In genomic region chr6:138001750-138002349, GRCh38 we compare ENCODE assay signal across 8 cellular contexts.
DNase-seq lines count a peak whose midpoint lies in the region; ATAC-seq and TF ChIP-seq lines count a peak whose summit lies in the region.

No MANE protein-coding gene starts in this region.

- H3K4me3 ChIP-seq in aorta (ENCODE audit: low read length in 2 of 2): no peak overlapping the region

- in situ Hi-C loops in SK-MEL-5 (cut with HindIII; ENCODE audit: low pct_unique_long_range_greater_than_20kb, low sequenced_read_pairs): no loop called here

- WGBS in aorta, 2 donors: 8 to 10% methylated on average over 6 of the region's 6 CpGs

- peak; percentile 35 to 62 (median 53) for DNase-seq in CD4-positive, alpha-beta T cell
- DNase-seq in HS-5 (ENCODE audit: low read depth): peak; percentile 20
- DNase-seq in SK-MEL-5 (ENCODE audit: low read depth, low spot score): peak; percentile 71
- peak; percentile 66 for DNase-seq in activated naive CD4-positive, alpha-beta T cell treated with Interleukin-2 at 50 U/mL for 16 hours
- DNase-seq in globus pallidus (ENCODE audit: low spot score): peak; percentile 54
- DNase-seq in posterior cingulate gyrus: peak in 7 of 10 donors; percentile 17 to 90 (median 60)
- peak in 1 of 2 donors; percentile 49 for DNase-seq in aorta

- peaks cover 2% of the 10 kb centered on the region for H3K9me3 Mint-ChIP-seq in CD4-positive, alpha-beta T cell

- no peaks in the 10 kb centered on the region for H3K27me3 Mint-ChIP-seq in CD4-positive, alpha-beta T cell

- no peaks in the 10 kb centered on the region for H3K36me3 ChIP-seq in aorta (ENCODE audit: control insufficient read depth in 1 of 2, insufficient read depth in 2 of 2, low read length in 1 of 2)

- no peak overlapping the region for H3K4me3 Mint-ChIP-seq in CD4-positive, alpha-beta T cell

- no peaks in the 10 kb centered on the region for H3K9me3 ChIP-seq in CD4-positive, alpha-beta T cell (ENCODE audit: control insufficient read depth, low read length)
- no peaks in the 10 kb centered on the region for H3K9me3 ChIP-seq in aorta (ENCODE audit: control insufficient read depth, low read length)

- no peaks in the 10 kb centered on the region for H3K4me1 Mint-ChIP-seq in CD4-positive, alpha-beta T cell (ENCODE audit: low read depth)

- no peak overlapping the region for H3K27ac ChIP-seq in CD4-positive, alpha-beta T cell (ENCODE audit: low read depth, low read length)
- H3K27ac ChIP-seq in aorta (ENCODE audit: low read depth in 1 of 2, low read length in 2 of 2): no peak overlapping the region

- no peaks in the 10 kb centered on the region for H3K36me3 Mint-ChIP-seq in CD4-positive, alpha-beta T cell (ENCODE audit: low read depth)

- peak; percentile 94 for TF ChIP-seq CTCF in CD4-positive, alpha-beta T cell (IDR thresholded peaks at IDR 0.05)

- H3K27me3 ChIP-seq in CD4-positive, alpha-beta T cell (ENCODE audit: control insufficient read depth, insufficient read depth, low read length): no peaks in the 10 kb centered on the region
- H3K27me3 ChIP-seq in aorta (ENCODE audit: control insufficient read depth in 1 of 2, insufficient read depth in 2 of 2, low read length in 1 of 2): no peaks in the 10 kb centered on the region

- no peak overlapping the region for H3K27ac Mint-ChIP-seq in CD4-positive, alpha-beta T cell

- POLR2A ChIA-PET in CD4-positive, alpha-beta T cell (lab: Charles Lee): no interaction called here

- CTCF ChIA-PET in CD4-positive, alpha-beta T cell (lab: Charles Lee): interaction anchor here (0.7 to 1.2 kb wide), 4 partner anchors 107 to 134 kb away, joined by 3 to 8 read pairs (median 4); partner anchors contain the start of gene TNFAIP3

- no peaks in the 10 kb centered on the region for H3K4me1 ChIP-seq in aorta (ENCODE audit: control insufficient read depth in 1 of 2, insufficient read depth in 2 of 2, low read length in 2 of 2)

- intact Hi-C loops in CD4-positive, alpha-beta T cell (cut with DNase I, micrococcal nuclease): loop anchor here (1.0 to 10.0 kb wide), 8 partner anchors 107 to 907 kb away; partner anchors contain the start of gene HEBP2 (in 1 of the 2)
- intact Hi-C loops in posterior cingulate gyrus (cut with DNase I): loop anchor here (1.0 to 10.0 kb wide), 4 partner anchors 107 to 503 kb away; no protein-coding TSS in a partner anchor
- intact Hi-C loops in aorta (cut with DNase I): loop anchor here (2.0 kb wide), 2 partner anchors 107 to 109 kb away; no protein-coding TSS in a partner anchor

- ATAC-seq in CD4-positive, alpha-beta T cell (ENCODE audit: poor library complexity): peak; percentile 58
- peak; percentile 78 for ATAC-seq in aorta (ENCODE audit: low FRiP score)
- ATAC-seq in GM21619 (IDR thresholded peaks at IDR 0.05; ENCODE audit: unreplicated experiment): no peak
